ENCODE assay signal across 9 cellular contexts in the genomic region with DNA sequence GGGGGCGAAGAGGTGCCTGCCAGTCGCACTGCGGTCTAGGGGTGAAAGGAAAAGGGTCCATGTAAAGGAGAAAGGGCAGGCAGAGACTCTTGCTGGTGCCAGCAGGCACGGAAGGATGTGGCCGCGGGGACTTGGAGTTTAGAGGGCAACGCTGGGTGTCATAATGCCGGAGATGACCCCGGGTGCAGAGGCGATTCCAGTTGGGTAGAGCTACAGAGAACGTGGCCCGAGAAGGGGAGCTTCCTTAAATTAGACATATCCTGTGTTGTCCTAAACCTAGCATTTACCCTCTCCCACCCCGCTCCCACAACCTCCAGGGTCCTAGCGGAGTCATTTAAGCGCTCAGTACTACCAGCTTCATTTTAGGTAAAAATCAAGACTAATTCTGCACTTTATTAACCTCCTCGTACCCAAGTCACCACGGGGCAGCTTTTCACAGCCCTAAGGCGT.
DNase-seq lines count a peak whose midpoint lies in the region; ATAC-seq and TF ChIP-seq lines count a peak whose summit lies in the region.
"Had no signal": no experiment of that assay in that cellular context is flagged by ENCODE, and none has a peak within 500 bp of the region (broad histone marks: within the 10 kb centered on the region; RNA-seq: fewer than 3 reads in every experiment).

No MANE protein-coding gene starts in this region.

- DNase-seq in NOMO-1 treated with DMSO at 0.1 percent for 48 hours (lab: John Stamatoyannopoulos, UW; ENCODE audit: unreplicated experiment) = peak; percentile 34
- no peak for DNase-seq in coronary artery (ENCODE audit: low spot score)
- peak; percentile 58 for DNase-seq in posterior vena cava (ENCODE audit: low spot score)
- DNase-seq in NCI-H1694 treated with DMSO at 0.1 percent for 48 hours (lab: John Stamatoyannopoulos, UW) = no peak

- no peaks in the 10 kb centered on the region for H3K36me3 ChIP-seq in ES-I3 (ENCODE audit: insufficient read depth, low read length)

- no peaks in the 10 kb centered on the region; the same call in 1 of the 2 replicates for H3K9me3 ChIP-seq in ES-I3 (ENCODE audit: control insufficient read depth, insufficient read depth, low read length)

- H3K4me3 ChIP-seq in coronary artery = peak overlapping the region; percentile 65
- H3K4me3 ChIP-seq: lung had no signal

- ATAC-seq in HG03159 (IDR thresholded peaks at IDR 0.05; ENCODE audit: unreplicated experiment) = no peak
- ATAC-seq in GM18520 (IDR thresholded peaks at IDR 0.05; ENCODE audit: unreplicated experiment) = no peak
- no peak for ATAC-seq in GM19397 (IDR thresholded peaks at IDR 0.05; ENCODE audit: unreplicated experiment)

- intact Hi-C loops in posterior vena cava (cut with DNase I) = no loop called here

- no peak for TF ChIP-seq CTCF in coronary artery (IDR thresholded peaks at IDR 0.05)

- peak overlapping the region; percentile 79 for H3K9ac ChIP-seq in ES-I3 (ENCODE audit: low read depth, low read length)

- no peak overlapping the region for H3K27ac ChIP-seq in coronary artery

- peaks cover 6% of the 10 kb centered on the region; the same call in 1 of the 2 replicates for H3K4me1 ChIP-seq in ES-I3 (ENCODE audit: insufficient read depth, low read length)

Comparison
In these comparisons a context has a peak if more than half of its experiments do, and no peak if none do; other contexts are left out.
1. DNase-seq: peak in NOMO-1 treated with DMSO at 0.1 percent for 48 hours (single experiment) and posterior vena cava (single experiment); none in coronary artery (single experiment) and NCI-H1694 treated with DMSO at 0.1 percent for 48 hours (single experiment).